In the genomic region with DNA sequence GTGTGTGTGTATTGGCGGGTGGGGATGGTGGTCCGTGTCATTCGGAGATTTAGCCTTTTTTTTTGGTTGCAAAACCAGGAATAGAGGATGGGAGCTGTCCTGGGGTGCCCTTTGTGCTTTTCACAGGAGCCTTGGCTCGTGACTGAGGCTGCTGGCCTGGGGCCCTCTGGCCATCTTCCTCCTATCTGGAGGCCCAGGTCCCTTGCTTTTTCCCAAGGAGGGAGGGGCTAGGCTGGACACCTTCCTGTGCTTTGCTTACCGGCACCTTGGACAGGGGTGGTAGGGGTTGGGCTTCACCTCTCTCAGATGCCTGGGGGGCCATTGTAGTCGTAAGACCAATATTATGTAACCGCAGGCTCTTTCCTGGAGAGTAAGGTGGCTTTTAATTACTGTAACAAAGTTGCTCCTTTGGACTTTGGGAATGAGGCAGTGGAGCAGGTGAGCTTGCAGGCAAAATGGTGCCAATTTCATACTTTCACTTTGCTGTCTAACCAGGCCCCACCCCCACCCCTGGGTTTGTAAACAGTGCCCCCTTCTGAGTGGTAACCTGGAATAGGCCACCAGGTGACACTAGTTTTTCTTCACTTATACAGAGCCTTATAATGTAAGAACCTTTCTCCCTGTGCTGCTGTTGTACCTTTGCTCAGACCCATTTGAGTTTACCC, we compare ENCODE assay signal across 1 cellular context.
TF ChIP-seq lines count a peak whose summit lies in the region.

No MANE protein-coding gene starts in this region.

TF ChIP-seq in HepG2, 621 proteins besides CTCF, POLR2A, EP300 and RAD21 (continued from another document and continues in another):
- TF ChIP-seq, protein P1, sequence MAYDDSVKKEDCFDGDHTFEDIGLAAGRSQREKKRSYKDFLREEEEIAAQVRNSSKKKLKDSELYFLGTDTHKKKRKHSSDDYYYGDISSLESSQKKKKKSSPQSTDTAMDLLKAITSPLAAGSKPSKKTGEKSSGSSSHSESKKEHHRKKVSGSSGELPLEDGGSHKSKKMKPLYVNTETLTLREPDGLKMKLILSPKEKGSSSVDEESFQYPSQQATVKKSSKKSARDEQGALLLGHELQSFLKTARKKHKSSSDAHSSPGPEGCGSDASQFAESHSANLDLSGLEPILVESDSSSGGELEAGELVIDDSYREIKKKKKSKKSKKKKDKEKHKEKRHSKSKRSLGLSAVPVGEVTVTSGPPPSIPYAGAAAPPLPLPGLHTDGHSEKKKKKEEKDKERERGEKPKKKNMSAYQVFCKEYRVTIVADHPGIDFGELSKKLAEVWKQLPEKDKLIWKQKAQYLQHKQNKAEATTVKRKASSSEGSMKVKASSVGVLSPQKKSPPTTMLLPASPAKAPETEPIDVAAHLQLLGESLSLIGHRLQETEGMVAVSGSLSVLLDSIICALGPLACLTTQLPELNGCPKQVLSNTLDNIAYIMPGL (CRISPR knock-in tag; IDR thresholded peaks at IDR 0.05; ENCODE audit: borderline replicate concordance in 1 of 2, low read depth in 1 of 2): peak; percentile 55 to 60; a peak in 2 of 4 replicates
- TF ChIP-seq GATAD2A (CRISPR knock-in tag; IDR thresholded peaks at IDR 0.05): peak; percentile 55
- TF ChIP-seq, protein P2, sequence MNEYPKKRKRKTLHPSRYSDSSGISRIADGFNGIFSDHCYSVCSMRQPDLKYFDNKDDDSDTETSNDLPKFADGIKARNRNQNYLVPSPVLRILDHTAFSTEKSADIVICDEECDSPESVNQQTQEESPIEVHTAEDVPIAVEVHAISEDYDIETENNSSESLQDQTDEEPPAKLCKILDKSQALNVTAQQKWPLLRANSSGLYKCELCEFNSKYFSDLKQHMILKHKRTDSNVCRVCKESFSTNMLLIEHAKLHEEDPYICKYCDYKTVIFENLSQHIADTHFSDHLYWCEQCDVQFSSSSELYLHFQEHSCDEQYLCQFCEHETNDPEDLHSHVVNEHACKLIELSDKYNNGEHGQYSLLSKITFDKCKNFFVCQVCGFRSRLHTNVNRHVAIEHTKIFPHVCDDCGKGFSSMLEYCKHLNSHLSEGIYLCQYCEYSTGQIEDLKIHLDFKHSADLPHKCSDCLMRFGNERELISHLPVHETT (CRISPR knock-in tag; conservative IDR thresholded peaks at IDR 0.05): no peak
- TF ChIP-seq CCAR2 (optimal IDR thresholded peaks at IDR 0.05; ENCODE audit: low read depth, low read length): peak; percentile 61
- peak; percentile 67; the same call in 1 of the 2 replicates for TF ChIP-seq ZNF775 (CRISPR knock-in tag; IDR thresholded peaks at IDR 0.05; ENCODE audit: borderline replicate concordance)
- 0 out of 2 replicates have a peak, but pooled peaks have one; percentile 15 for TF ChIP-seq SMAD3 (CRISPR knock-in tag; IDR thresholded peaks at IDR 0.05)
- 0 out of 2 replicates have a peak, but pooled peaks have one; percentile 48 for TF ChIP-seq SNAPC2 (CRISPR knock-in tag; IDR thresholded peaks at IDR 0.05)
- TF ChIP-seq, protein P3, sequence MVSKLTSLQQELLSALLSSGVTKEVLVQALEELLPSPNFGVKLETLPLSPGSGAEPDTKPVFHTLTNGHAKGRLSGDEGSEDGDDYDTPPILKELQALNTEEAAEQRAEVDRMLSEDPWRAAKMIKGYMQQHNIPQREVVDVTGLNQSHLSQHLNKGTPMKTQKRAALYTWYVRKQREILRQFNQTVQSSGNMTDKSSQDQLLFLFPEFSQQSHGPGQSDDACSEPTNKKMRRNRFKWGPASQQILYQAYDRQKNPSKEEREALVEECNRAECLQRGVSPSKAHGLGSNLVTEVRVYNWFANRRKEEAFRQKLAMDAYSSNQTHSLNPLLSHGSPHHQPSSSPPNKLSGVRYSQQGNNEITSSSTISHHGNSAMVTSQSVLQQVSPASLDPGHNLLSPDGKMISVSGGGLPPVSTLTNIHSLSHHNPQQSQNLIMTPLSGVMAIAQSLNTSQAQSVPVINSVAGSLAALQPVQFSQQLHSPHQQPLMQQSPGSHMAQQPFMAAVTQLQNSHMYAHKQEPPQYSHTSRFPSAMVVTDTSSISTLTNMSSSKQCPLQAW (CRISPR knock-in tag; IDR thresholded peaks at IDR 0.05): peak; percentile 42; the same call in 1 of the 2 replicates
- peak; percentile 24; the same call in 1 of the 2 replicates for TF ChIP-seq SMC3 (IDR thresholded peaks at IDR 0.05; ENCODE audit: low read length)
- TF ChIP-seq ZNF644 (CRISPR knock-in tag; IDR thresholded peaks at IDR 0.05; ENCODE audit: low read depth): peak; percentile 86
- TF ChIP-seq GATAD1 (CRISPR knock-in tag; IDR thresholded peaks at IDR 0.05): 0 out of 2 replicates have a peak, but pooled peaks have one; percentile 12
- no peak for TF ChIP-seq ZFP36 (IDR thresholded peaks at IDR 0.05; ENCODE audit: borderline replicate concordance, low read depth, low read length, partially characterized antibody)
- peak; percentile 39; the same call in 1 of the 2 replicates for TF ChIP-seq YEATS2 (CRISPR knock-in tag; IDR thresholded peaks at IDR 0.05; ENCODE audit: borderline replicate concordance)
- TF ChIP-seq SIN3B (IDR thresholded peaks at IDR 0.05; ENCODE audit: low read length): 0 out of 2 replicates have a peak, but pooled peaks have one; percentile 25
- peak; percentile 29; the same call in 1 of the 2 replicates for TF ChIP-seq HOXA5 (CRISPR knock-in tag; IDR thresholded peaks at IDR 0.05)
- TF ChIP-seq SKI (IDR thresholded peaks at IDR 0.05; ENCODE audit: partially characterized antibody): peak; percentile 43
- peak; percentile 37 for TF ChIP-seq YY1 (IDR thresholded peaks at IDR 0.05; ENCODE audit: insufficient read depth, insufficient replicate concordance, low read depth, low read length)
- peak; percentile 18; the same call in 1 of the 2 replicates for TF ChIP-seq ZNF556 (CRISPR knock-in tag; IDR thresholded peaks at IDR 0.05; ENCODE audit: borderline replicate concordance)
- TF ChIP-seq ZSCAN22 (CRISPR knock-in tag; IDR thresholded peaks at IDR 0.05): 0 out of 2 replicates have a peak, but pooled peaks have one; percentile 52
- TF ChIP-seq ZNF367 (CRISPR knock-in tag; IDR thresholded peaks at IDR 0.05; ENCODE audit: borderline replicate concordance): no peak
- TF ChIP-seq, protein P4, sequence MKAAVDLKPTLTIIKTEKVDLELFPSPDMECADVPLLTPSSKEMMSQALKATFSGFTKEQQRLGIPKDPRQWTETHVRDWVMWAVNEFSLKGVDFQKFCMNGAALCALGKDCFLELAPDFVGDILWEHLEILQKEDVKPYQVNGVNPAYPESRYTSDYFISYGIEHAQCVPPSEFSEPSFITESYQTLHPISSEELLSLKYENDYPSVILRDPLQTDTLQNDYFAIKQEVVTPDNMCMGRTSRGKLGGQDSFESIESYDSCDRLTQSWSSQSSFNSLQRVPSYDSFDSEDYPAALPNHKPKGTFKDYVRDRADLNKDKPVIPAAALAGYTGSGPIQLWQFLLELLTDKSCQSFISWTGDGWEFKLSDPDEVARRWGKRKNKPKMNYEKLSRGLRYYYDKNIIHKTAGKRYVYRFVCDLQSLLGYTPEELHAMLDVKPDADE (CRISPR knock-in tag; IDR thresholded peaks at IDR 0.05): no peak
- TF ChIP-seq, protein P5, sequence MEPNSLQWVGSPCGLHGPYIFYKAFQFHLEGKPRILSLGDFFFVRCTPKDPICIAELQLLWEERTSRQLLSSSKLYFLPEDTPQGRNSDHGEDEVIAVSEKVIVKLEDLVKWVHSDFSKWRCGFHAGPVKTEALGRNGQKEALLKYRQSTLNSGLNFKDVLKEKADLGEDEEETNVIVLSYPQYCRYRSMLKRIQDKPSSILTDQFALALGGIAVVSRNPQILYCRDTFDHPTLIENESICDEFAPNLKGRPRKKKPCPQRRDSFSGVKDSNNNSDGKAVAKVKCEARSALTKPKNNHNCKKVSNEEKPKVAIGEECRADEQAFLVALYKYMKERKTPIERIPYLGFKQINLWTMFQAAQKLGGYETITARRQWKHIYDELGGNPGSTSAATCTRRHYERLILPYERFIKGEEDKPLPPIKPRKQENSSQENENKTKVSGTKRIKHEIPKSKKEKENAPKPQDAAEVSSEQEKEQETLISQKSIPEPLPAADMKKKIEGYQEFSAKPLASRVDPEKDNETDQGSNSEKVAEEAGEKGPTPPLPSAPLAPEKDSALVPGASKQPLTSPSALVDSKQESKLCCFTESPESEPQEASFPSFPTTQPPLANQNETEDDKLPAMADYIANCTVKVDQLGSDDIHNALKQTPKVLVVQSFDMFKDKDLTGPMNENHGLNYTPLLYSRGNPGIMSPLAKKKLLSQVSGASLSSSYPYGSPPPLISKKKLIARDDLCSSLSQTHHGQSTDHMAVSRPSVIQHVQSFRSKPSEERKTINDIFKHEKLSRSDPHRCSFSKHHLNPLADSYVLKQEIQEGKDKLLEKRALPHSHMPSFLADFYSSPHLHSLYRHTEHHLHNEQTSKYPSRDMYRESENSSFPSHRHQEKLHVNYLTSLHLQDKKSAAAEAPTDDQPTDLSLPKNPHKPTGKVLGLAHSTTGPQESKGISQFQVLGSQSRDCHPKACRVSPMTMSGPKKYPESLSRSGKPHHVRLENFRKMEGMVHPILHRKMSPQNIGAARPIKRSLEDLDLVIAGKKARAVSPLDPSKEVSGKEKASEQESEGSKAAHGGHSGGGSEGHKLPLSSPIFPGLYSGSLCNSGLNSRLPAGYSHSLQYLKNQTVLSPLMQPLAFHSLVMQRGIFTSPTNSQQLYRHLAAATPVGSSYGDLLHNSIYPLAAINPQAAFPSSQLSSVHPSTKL (CRISPR knock-in tag; IDR thresholded peaks at IDR 0.05): peak; percentile 40; the same call in 1 of the 2 replicates
- peak; percentile 43; the same call in 1 of the 2 replicates for TF ChIP-seq TARDBP (CRISPR knock-in tag; IDR thresholded peaks at IDR 0.05)
- TF ChIP-seq SIN3A (IDR thresholded peaks at IDR 0.05; ENCODE audit: borderline replicate concordance, low read depth, low read length): peak; percentile 88; the same call in 1 of the 2 replicates
- TF ChIP-seq, protein P6, sequence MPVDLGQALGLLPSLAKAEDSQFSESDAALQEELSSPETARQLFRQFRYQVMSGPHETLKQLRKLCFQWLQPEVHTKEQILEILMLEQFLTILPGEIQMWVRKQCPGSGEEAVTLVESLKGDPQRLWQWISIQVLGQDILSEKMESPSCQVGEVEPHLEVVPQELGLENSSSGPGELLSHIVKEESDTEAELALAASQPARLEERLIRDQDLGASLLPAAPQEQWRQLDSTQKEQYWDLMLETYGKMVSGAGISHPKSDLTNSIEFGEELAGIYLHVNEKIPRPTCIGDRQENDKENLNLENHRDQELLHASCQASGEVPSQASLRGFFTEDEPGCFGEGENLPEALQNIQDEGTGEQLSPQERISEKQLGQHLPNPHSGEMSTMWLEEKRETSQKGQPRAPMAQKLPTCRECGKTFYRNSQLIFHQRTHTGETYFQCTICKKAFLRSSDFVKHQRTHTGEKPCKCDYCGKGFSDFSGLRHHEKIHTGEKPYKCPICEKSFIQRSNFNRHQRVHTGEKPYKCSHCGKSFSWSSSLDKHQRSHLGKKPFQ (CRISPR knock-in tag; IDR thresholded peaks at IDR 0.05; ENCODE audit: insufficient replicate concordance): peak; percentile 33
- TF ChIP-seq GATA4 (IDR thresholded peaks at IDR 0.05; ENCODE audit: borderline replicate concordance, low read depth): no peak
- TF ChIP-seq, protein P7, sequence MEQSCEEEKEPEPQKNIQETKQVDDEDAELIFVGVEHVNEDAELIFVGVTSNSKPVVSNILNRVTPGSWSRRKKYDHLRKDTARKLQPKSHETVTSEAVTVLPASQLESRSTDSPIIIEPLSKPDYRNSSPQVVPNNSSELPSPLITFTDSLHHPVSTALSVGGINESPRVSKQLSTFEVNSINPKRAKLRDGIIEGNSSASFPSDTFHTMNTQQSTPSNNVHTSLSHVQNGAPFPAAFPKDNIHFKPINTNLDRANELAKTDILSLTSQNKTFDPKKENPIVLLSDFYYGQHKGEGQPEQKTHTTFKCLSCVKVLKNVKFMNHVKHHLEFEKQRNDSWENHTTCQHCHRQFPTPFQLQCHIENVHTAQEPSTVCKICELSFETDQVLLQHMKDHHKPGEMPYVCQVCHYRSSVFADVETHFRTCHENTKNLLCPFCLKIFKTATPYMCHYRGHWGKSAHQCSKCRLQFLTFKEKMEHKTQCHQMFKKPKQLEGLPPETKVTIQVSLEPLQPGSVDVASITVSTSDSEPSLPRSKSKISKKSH (CRISPR knock-in tag; IDR thresholded peaks at IDR 0.05; ENCODE audit: borderline replicate concordance): 0 out of 2 replicates have a peak, but pooled peaks have one; percentile 22
- TF ChIP-seq ERF (CRISPR knock-in tag; IDR thresholded peaks at IDR 0.05): peak; percentile 25; the same call in 1 of the 2 replicates
- TF ChIP-seq HDAC2 (CRISPR knock-in tag; IDR thresholded peaks at IDR 0.05): 0 out of 2 replicates have a peak, but pooled peaks have one; percentile 34
- TF ChIP-seq, protein P8, sequence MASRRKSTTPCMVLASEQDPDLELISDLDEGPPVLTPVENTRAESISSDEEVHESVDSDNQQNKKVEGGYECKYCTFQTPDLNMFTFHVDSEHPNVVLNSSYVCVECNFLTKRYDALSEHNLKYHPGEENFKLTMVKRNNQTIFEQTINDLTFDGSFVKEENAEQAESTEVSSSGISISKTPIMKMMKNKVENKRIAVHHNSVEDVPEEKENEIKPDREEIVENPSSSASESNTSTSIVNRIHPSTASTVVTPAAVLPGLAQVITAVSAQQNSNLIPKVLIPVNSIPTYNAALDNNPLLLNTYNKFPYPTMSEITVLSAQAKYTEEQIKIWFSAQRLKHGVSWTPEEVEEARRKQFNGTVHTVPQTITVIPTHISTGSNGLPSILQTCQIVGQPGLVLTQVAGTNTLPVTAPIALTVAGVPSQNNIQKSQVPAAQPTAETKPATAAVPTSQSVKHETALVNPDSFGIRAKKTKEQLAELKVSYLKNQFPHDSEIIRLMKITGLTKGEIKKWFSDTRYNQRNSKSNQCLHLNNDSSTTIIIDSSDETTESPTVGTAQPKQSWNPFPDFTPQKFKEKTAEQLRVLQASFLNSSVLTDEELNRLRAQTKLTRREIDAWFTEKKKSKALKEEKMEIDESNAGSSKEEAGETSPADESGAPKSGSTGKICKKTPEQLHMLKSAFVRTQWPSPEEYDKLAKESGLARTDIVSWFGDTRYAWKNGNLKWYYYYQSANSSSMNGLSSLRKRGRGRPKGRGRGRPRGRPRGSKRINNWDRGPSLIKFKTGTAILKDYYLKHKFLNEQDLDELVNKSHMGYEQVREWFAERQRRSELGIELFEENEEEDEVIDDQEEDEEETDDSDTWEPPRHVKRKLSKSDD (CRISPR knock-in tag; IDR thresholded peaks at IDR 0.05; ENCODE audit: low read depth): no peak
- 0 out of 2 replicates have a peak, but pooled peaks have one; percentile 38 for TF ChIP-seq NCOR1 (IDR thresholded peaks at IDR 0.05; ENCODE audit: borderline replicate concordance, low read length)
- 0 out of 2 replicates have a peak, but pooled peaks have one; percentile 51 for TF ChIP-seq SP5 (CRISPR knock-in tag; IDR thresholded peaks at IDR 0.05; ENCODE audit: borderline replicate concordance, low read depth)
- TF ChIP-seq NAIF1 (CRISPR knock-in tag; IDR thresholded peaks at IDR 0.05; ENCODE audit: borderline replicate concordance): peak; percentile 70; the same call in 1 of the 2 replicates
- TF ChIP-seq, protein P9, sequence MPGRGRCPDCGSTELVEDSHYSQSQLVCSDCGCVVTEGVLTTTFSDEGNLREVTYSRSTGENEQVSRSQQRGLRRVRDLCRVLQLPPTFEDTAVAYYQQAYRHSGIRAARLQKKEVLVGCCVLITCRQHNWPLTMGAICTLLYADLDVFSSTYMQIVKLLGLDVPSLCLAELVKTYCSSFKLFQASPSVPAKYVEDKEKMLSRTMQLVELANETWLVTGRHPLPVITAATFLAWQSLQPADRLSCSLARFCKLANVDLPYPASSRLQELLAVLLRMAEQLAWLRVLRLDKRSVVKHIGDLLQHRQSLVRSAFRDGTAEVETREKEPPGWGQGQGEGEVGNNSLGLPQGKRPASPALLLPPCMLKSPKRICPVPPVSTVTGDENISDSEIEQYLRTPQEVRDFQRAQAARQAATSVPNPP (CRISPR knock-in tag; IDR thresholded peaks at IDR 0.05): 0 out of 2 replicates have a peak, but pooled peaks have one; percentile 26
